8 cellular contexts compared by ENCODE assay signal in the genomic region with DNA sequence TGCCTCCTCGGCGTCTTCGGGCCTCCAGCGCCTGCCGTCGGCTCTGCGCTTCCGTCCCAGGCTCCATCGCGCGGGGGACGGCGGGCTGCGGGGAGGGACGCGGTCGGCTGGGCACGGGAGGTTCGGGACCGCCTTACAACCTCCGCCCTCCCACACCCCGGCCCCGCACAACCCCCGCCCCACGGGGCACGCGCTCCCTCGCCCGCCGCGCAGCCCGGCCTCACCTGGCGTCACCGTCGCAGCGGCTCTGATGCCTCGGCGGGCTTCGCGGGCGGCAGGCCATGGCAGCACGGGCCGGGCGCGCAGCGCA. TPM values are rescaled to one million over a fixed set of nuclear protein-coding genes. Genes with fewer than 3 reads are reported as not detected.
DNase-seq lines count a peak whose midpoint lies in the region; ATAC-seq and TF ChIP-seq lines count a peak whose summit lies in the region.

No MANE protein-coding gene starts in this region.

- H3K4me1 Mint-ChIP-seq in CD8-positive, alpha-beta memory T cell: peaks cover 56 to 74% (median 65%) of the 10 kb centered on the region in 3 donors
- peaks cover 47% of the 10 kb centered on the region for H3K4me1 Mint-ChIP-seq in activated T-helper 2 cell treated with anti-CD3 and anti-CD28 coated beads, Interferon-gamma antibody, Interleukin-2, Interleukin-4, amounts not matched to agents 10 μg/mL and 5 μg/mL and 100 μg/mL, durations not matched to agents 14 hours and 24 hours and 36 hours (ENCODE audit: low read depth)

- peak overlapping the region; percentile 97 for H3K4me3 ChIP-seq in CD8-positive, alpha-beta memory T cell (ENCODE audit: low read length)
- H3K4me3 ChIP-seq in iPS-18a (ENCODE audit: low read length) (peak overlapping the region; percentile 95), suprapubic skin (peak overlapping the region; percentile 87)

- H3K27ac ChIP-seq in CD8-positive, alpha-beta memory T cell (ENCODE audit: low read depth, low read length): peak overlapping the region; percentile 90
- H3K27ac ChIP-seq in iPS-18a (ENCODE audit: low read length) (no peak overlapping the region), suprapubic skin (peak overlapping the region; percentile 99)

- peaks cover 8% of the 10 kb centered on the region for H3K36me3 ChIP-seq in CD8-positive, alpha-beta memory T cell (ENCODE audit: insufficient read depth, low read length)
- H3K36me3 ChIP-seq in iPS-18a (ENCODE audit: control insufficient read depth, low read depth, low read length) (no peaks in the 10 kb centered on the region), suprapubic skin (peaks cover 3% of the 10 kb centered on the region)

- H3K27ac Mint-ChIP-seq in CD8-positive, alpha-beta memory T cell: peak overlapping the region in 1 of 8 donors; percentile 88
- H3K27ac Mint-ChIP-seq in activated T-helper 2 cell treated with anti-CD3 and anti-CD28 coated beads, Interferon-gamma antibody, Interleukin-2, Interleukin-4, amounts not matched to agents 10 μg/mL and 5 μg/mL and 100 μg/mL, durations not matched to agents 14 hours and 24 hours and 36 hours: no peak overlapping the region

- peaks cover 0 to 51% (median 2%) of the 10 kb centered on the region in 3 donors for H3K36me3 Mint-ChIP-seq in CD8-positive, alpha-beta memory T cell
- peaks cover 55% of the 10 kb centered on the region for H3K36me3 Mint-ChIP-seq in activated T-helper 2 cell treated with anti-CD3 and anti-CD28 coated beads, Interferon-gamma antibody, Interleukin-2, Interleukin-4, amounts not matched to agents 10 μg/mL and 5 μg/mL and 100 μg/mL, durations not matched to agents 14 hours and 24 hours and 36 hours (ENCODE audit: low read depth)

- no CpG with 5 or more reads among the region's 46 CpGs for WGBS in suprapubic skin

- intact Hi-C loops in activated T-helper 2 cell treated with anti-CD3 and anti-CD28 coated beads, Interferon-gamma antibody, Interleukin-2, Interleukin-4, amounts not matched to agents 10 μg/mL and 5 μg/mL and 100 μg/mL, durations not matched to agents 14 hours and 24 hours and 36 hours (cut with micrococcal nuclease): loop anchor here (1.0 to 10.0 kb wide), 8 partner anchors 9 to 1363 kb away; partner anchors contain the start of genes FAM53A, HTT, HTT-AS and LETM1

- POLR2A ChIA-PET in CD8-positive, alpha-beta memory T cell (lab: Charles Lee): interaction anchor here (0.7 to 3.7 kb wide), 10 partner anchors 10 to 757 kb away, joined by 3 to 73 read pairs (median 6); partner anchors contain the start of genes NSD2, RNF4, TACC3 and TMEM129

- peaks cover 0 to 2% of the 10 kb centered on the region in 2 donors for H3K27me3 Mint-ChIP-seq in CD8-positive, alpha-beta memory T cell
- H3K27me3 Mint-ChIP-seq in activated T-helper 2 cell treated with anti-CD3 and anti-CD28 coated beads, Interferon-gamma antibody, Interleukin-2, Interleukin-4, amounts not matched to agents 10 μg/mL and 5 μg/mL and 100 μg/mL, durations not matched to agents 14 hours and 24 hours and 36 hours (ENCODE audit: low read depth): no peaks in the 10 kb centered on the region

- peak overlapping the region in 6 of 7 donors; percentile 91 to 99 (median 94) for H3K4me3 Mint-ChIP-seq in CD8-positive, alpha-beta memory T cell
- H3K4me3 Mint-ChIP-seq in activated T-helper 2 cell treated with anti-CD3 and anti-CD28 coated beads, Interferon-gamma antibody, Interleukin-2, Interleukin-4, amounts not matched to agents 10 μg/mL and 5 μg/mL and 100 μg/mL, durations not matched to agents 14 hours and 24 hours and 36 hours (ENCODE audit: low read depth): peak overlapping the region; percentile 90

- TF ChIP-seq CTCF in suprapubic skin (IDR thresholded peaks at IDR 0.05): no peak

- H3K9ac ChIP-seq in iPS-18a (ENCODE audit: low read length): peak overlapping the region; percentile 82

- DNase-seq in CD8-positive, alpha-beta memory T cell: no peak
- DNase-seq in activated T-helper 2 cell treated with anti-CD3 and anti-CD28 coated beads, Interferon-gamma antibody, Interleukin-2, Interleukin-4, amounts not matched to agents 10 μg/mL and 5 μg/mL and 100 μg/mL, durations not matched to agents 14 hours and 24 hours and 36 hours (ENCODE audit: low spot score): no peak
- DNase-seq in suprapubic skin (ENCODE audit: low spot score in 2 of 2) (no peak), amniotic stem cell (lab: John Stamatoyannopoulos, UW) (no peak), GM19240 (ENCODE audit: insufficient read length, low spot score) (no peak)

- no peak for TF ChIP-seq POLR2A in suprapubic skin (IDR thresholded peaks at IDR 0.05)

- no peak for TF ChIP-seq EP300 in suprapubic skin (IDR thresholded peaks at IDR 0.05)

- ATAC-seq in HG02678 (IDR thresholded peaks at IDR 0.05; ENCODE audit: unreplicated experiment): peak; percentile 7
- ATAC-seq in GM19023 (IDR thresholded peaks at IDR 0.05; ENCODE audit: unreplicated experiment): no peak

- CTCF ChIA-PET in CD8-positive, alpha-beta memory T cell (lab: Charles Lee): interaction anchor here (1.0 to 8.1 kb wide), 5 partner anchors 10 to 444 kb away, joined by 3 to 92 read pairs (median 6); partner anchors contain the start of genes TACC3 and TMEM129

- H3K9me3 ChIP-seq in CD8-positive, alpha-beta memory T cell (ENCODE audit: low read length): no peaks in the 10 kb centered on the region
- H3K9me3 ChIP-seq in iPS-18a (ENCODE audit: control insufficient read depth, low read depth, low read length) (no peaks in the 10 kb centered on the region), suprapubic skin (no peaks in the 10 kb centered on the region)

- peaks cover 51% of the 10 kb centered on the region for H3K4me1 ChIP-seq in CD8-positive, alpha-beta memory T cell (ENCODE audit: insufficient read depth, low read length)
- H3K4me1 ChIP-seq in iPS-18a (ENCODE audit: control insufficient read depth, low read depth, low read length) (peaks cover 8% of the 10 kb centered on the region), suprapubic skin (peaks cover 66% of the 10 kb centered on the region)

- no peaks in the 10 kb centered on the region for H3K9me3 Mint-ChIP-seq in CD8-positive, alpha-beta memory T cell
- no peaks in the 10 kb centered on the region for H3K9me3 Mint-ChIP-seq in activated T-helper 2 cell treated with anti-CD3 and anti-CD28 coated beads, Interferon-gamma antibody, Interleukin-2, Interleukin-4, amounts not matched to agents 10 μg/mL and 5 μg/mL and 100 μg/mL, durations not matched to agents 14 hours and 24 hours and 36 hours

- H3K27me3 ChIP-seq in CD8-positive, alpha-beta memory T cell (ENCODE audit: insufficient read depth, low read length, poor library complexity, severe bottlenecking): no peaks in the 10 kb centered on the region
- H3K27me3 ChIP-seq in iPS-18a (ENCODE audit: control insufficient read depth, insufficient read depth, low read length): peaks cover 5% of the 10 kb centered on the region
- H3K27me3 ChIP-seq in suprapubic skin: no peaks in the 10 kb centered on the region

RNA-seq across cellular contexts. Expression of gene SLBP, which starts 0.3 kb away (rescaled TPM):
- 100 to 1,000 TPM; 163 to 164 TPM for total RNA-seq in CD8-positive, alpha-beta memory T cell
- polyA plus RNA-seq in CD8-positive, alpha-beta memory T cell: 71.6 TPM
- total RNA-seq in activated T-helper 2 cell treated with anti-CD3 and anti-CD28 coated beads, Interferon-gamma antibody, Interleukin-2, Interleukin-4, amounts not matched to agents 10 μg/mL and 5 μg/mL and 100 μg/mL, durations not matched to agents 14 hours and 24 hours and 36 hours: 125 and 127 TPM in 2 replicates
- 10 to 100 TPM; 36.9 to 59.1 (median 40.8) TPM for total RNA-seq in suprapubic skin

RNA-seq across cellular contexts. Expression of gene TMEM129, which starts 9.3 kb away (rescaled TPM):
- total RNA-seq in CD8-positive, alpha-beta memory T cell: 10 to 100 TPM; 27.6 to 30.6 TPM
- 42.1 TPM for polyA plus RNA-seq in CD8-positive, alpha-beta memory T cell
- 23.5 and 27.1 TPM in 2 replicates for total RNA-seq in activated T-helper 2 cell treated with anti-CD3 and anti-CD28 coated beads, Interferon-gamma antibody, Interleukin-2, Interleukin-4, amounts not matched to agents 10 μg/mL and 5 μg/mL and 100 μg/mL, durations not matched to agents 14 hours and 24 hours and 36 hours
- 10 to 100 TPM; 50.4 to 77.2 (median 57.6) TPM for total RNA-seq in suprapubic skin

RNA-seq across cellular contexts. Expression of gene TACC3, which starts 9.5 kb away (rescaled TPM):
- total RNA-seq in CD8-positive, alpha-beta memory T cell: 100 to 1,000 TPM; 124 to 129 TPM
- 45.5 TPM for polyA plus RNA-seq in CD8-positive, alpha-beta memory T cell
- total RNA-seq in activated T-helper 2 cell treated with anti-CD3 and anti-CD28 coated beads, Interferon-gamma antibody, Interleukin-2, Interleukin-4, amounts not matched to agents 10 μg/mL and 5 μg/mL and 100 μg/mL, durations not matched to agents 14 hours and 24 hours and 36 hours: 137 and 141 TPM in 2 replicates
- 10 to 100 TPM in 2 of 4 donors, 1 to 10 TPM in 2; 7.2 to 11.7 (median 8.8) TPM for total RNA-seq in suprapubic skin

RNA-seq across cellular contexts. Expression of gene FAM53A, which starts 27.7 kb away (rescaled TPM):
- total RNA-seq in CD8-positive, alpha-beta memory T cell: 1 to 10 TPM in 1 of 2 experiments, under 1 TPM in 1; 0.82 to 1.9 TPM
- polyA plus RNA-seq in CD8-positive, alpha-beta memory T cell: 1.5 TPM
- total RNA-seq in activated T-helper 2 cell treated with anti-CD3 and anti-CD28 coated beads, Interferon-gamma antibody, Interleukin-2, Interleukin-4, amounts not matched to agents 10 μg/mL and 5 μg/mL and 100 μg/mL, durations not matched to agents 14 hours and 24 hours and 36 hours: 2.7 and 3.3 TPM in 2 replicates
- 1 to 10 TPM; 2.2 to 8.0 (median 4.9) TPM for total RNA-seq in suprapubic skin

Comparison
In these comparisons a context has a peak if more than half of its experiments do, and no peak if none do; other contexts are left out.
1. RNA of gene TACC3, which starts 9.5 kb away (total RNA-seq): 137 to 141 TPM in activated T-helper 2 cell treated with anti-CD3 and anti-CD28 coated beads, Interferon-gamma antibody, Interleukin-2, Interleukin-4, amounts not matched to agents 10 μg/mL and 5 μg/mL and 100 μg/mL, durations not matched to agents 14 hours and 24 hours and 36 hours and 124 to 129 TPM in CD8-positive, alpha-beta memory T cell; 7.2 to 11.7 TPM in suprapubic skin; every median in the first group is over 4 times any median in the second.
2. Peak in every context shown above with its lines, with median percentiles within 50 percentile points of each other: H3K4me3 ChIP-seq.